Comparison of ENCODE assay signal across 26 cellular contexts in the genomic region with DNA sequence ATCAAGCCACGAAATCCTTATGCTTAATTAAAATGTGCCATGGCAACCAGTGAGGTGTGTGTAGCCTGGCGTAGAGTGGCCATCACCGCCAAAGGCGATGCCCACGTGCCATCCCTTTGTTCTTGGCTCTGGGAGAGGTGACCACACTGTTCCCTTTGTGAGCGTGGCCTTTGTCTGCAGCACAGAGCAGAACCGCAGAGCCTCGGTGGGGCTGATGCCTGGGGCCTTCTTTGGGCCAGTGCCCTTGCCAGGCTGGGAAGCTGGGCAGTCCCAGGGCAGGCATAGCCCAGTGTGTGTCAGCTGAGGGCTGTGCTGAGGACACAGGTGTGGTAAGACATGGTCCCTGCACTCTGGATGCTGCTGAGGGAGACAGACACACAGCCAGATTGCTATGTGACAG. TPM values are rescaled to one million over a fixed set of nuclear protein-coding genes. Genes with fewer than 3 reads are reported as not detected.
DNase-seq lines count a peak whose midpoint lies in the region; ATAC-seq lines count a peak whose summit lies in the region.
"Had no signal": no experiment of that assay in that cellular context is flagged by ENCODE, and none has a peak within 500 bp of the region (broad histone marks: within the 10 kb centered on the region; RNA-seq: fewer than 3 reads in every experiment).

No MANE protein-coding gene starts in this region.

- H2BK120ac ChIP-seq in neuronal stem cell (ENCODE audit: low read depth, low read length) = no peak overlapping the region

- H3K4me1 ChIP-seq in BLaER1 = peaks cover 53% of the 10 kb centered on the region
- peaks cover 14 to 50% (median 44%) of the 10 kb centered on the region in 10 experiments for H3K4me1 ChIP-seq in BLaER1 treated with 17β-estradiol and CSF1 and Interleukin-3, amounts not matched to agents 10 nM and 100 nM
- no peaks in the 10 kb centered on the region for H3K4me1 ChIP-seq in neuronal stem cell (ENCODE audit: control insufficient read depth in 2 of 2, insufficient read depth in 1 of 2, low read depth in 1 of 2, low read length in 2 of 2)
- H3K4me1 ChIP-seq: Peyer's patch had no signal

- no peak overlapping the region for H4K91ac ChIP-seq in neuronal stem cell (ENCODE audit: low read depth, low read length, poor library complexity)

- no peak overlapping the region for H3K4me3 ChIP-seq in BLaER1
- H3K4me3 ChIP-seq in BLaER1 treated with 17β-estradiol and CSF1 and Interleukin-3, amounts not matched to agents 10 nM and 100 nM = no peak overlapping the region
- H3K4me3 ChIP-seq in neuronal stem cell (ENCODE audit: low read length in 2 of 2) = no peak overlapping the region
- H3K4me3 ChIP-seq: GM12878, Peyer's patch, SK-N-MC had no signal

- no peak overlapping the region for H2BK5ac ChIP-seq in neuronal stem cell (ENCODE audit: low read length)

- H2BK12ac ChIP-seq in neuronal stem cell (ENCODE audit: low read length) = no peak overlapping the region

- no peak for ATAC-seq in left colon
- ATAC-seq: GM12878, HCT116 had no signal

- H3K9me3 ChIP-seq in BLaER1 = peaks cover 14% of the 10 kb centered on the region
- peaks cover 0 to 26% (median 13%) of the 10 kb centered on the region in 11 experiments; a peak in 15 of 22 replicates for H3K9me3 ChIP-seq in BLaER1 treated with 17β-estradiol and CSF1 and Interleukin-3, amounts not matched to agents 10 nM and 100 nM (replicated peaks in 1 of 11)
- H3K9me3 ChIP-seq in neuronal stem cell (replicated peaks in 1 of 2; ENCODE audit: control insufficient read depth in 2 of 2, insufficient read depth in 1 of 2, low read depth in 1 of 2, low read length in 2 of 2) = peaks cover 0 to under 1% of the 10 kb centered on the region in 2 donors

- H3K18ac ChIP-seq in neuronal stem cell (ENCODE audit: low read length) = no peak overlapping the region

- DNase-seq in astrocyte of the hippocampus (ENCODE audit: low read depth, low spot score) (peak; percentile 47), neuronal stem cell (ENCODE audit: low spot score) (no peak), UCSD-AML1 (lab: John Stamatoyannopoulos, UW; ENCODE audit: unreplicated experiment) (no peak), left colon (no peak)
- DNase-seq in central memory CD4-positive, alpha-beta T cell = no peak
- DNase-seq: DMS79, EL, GDM1, IMR-90, NCI-H1092, NCI-H1417 treated with DMSO at 0.1 percent for 48 hours, NCI-H1694 treated with DMSO at 0.1 percent for 48 hours, NCI-H2081, NCI-H226, NCI-H510A, NCI-H69, Peyer's patch, SHP77 treated with DMSO at 0.1 percent for 48 hours had no signal

- H3K36me3 ChIP-seq in BLaER1 (peaks cover 50% of the 10 kb centered on the region), neuronal stem cell (replicated peaks in 1 of 2; ENCODE audit: control insufficient read depth in 2 of 2, insufficient read depth in 2 of 2, low read length in 2 of 2) (no peaks in the 10 kb centered on the region)
- peaks cover 5 to 37% (median 20%) of the 10 kb centered on the region in 11 experiments; a peak in 13 of 22 replicates for H3K36me3 ChIP-seq in BLaER1 treated with 17β-estradiol and CSF1 and Interleukin-3, amounts not matched to agents 10 nM and 100 nM
- H3K36me3 ChIP-seq: Peyer's patch had no signal

- H2AK5ac ChIP-seq in neuronal stem cell (ENCODE audit: low read depth, low read length) = no peak overlapping the region

- H3K4me2 ChIP-seq in BLaER1 = peak overlapping the region; percentile 80
- H3K4me2 ChIP-seq in BLaER1 treated with 17β-estradiol and CSF1 and Interleukin-3, amounts not matched to agents 10 nM and 100 nM = peak overlapping the region in 9 of 11 experiments; percentile 40 to 83 (median 66); a peak in 17 of 22 replicates
- H3K4me2 ChIP-seq in neuronal stem cell (ENCODE audit: insufficient read depth, low read length, poor library complexity, severe bottlenecking) = no peak overlapping the region
- H3K4me2 ChIP-seq: KMS-11 had no signal

- no peaks in the 10 kb centered on the region for H3K79me1 ChIP-seq in neuronal stem cell (ENCODE audit: low read depth, low read length)

- H3K4ac ChIP-seq in neuronal stem cell (ENCODE audit: low read length) = no peak overlapping the region

- no peak overlapping the region for H4K8ac ChIP-seq in neuronal stem cell (ENCODE audit: low read depth, low read length)

- no peak overlapping the region for H2AFZ ChIP-seq in neuronal stem cell (ENCODE audit: low read length)

- no peak overlapping the region for H3K9ac ChIP-seq in BLaER1
- no peak overlapping the region for H3K9ac ChIP-seq in BLaER1 treated with 17β-estradiol and CSF1 and Interleukin-3, amounts not matched to agents 10 nM and 100 nM
- peak overlapping the region; percentile 10 for H3K9ac ChIP-seq in neuronal stem cell (ENCODE audit: low read depth, low read length, poor library complexity)
- H3K9ac ChIP-seq: KMS-11 had no signal

- H3K14ac ChIP-seq in neuronal stem cell (ENCODE audit: low read length) = no peak overlapping the region

- no peak overlapping the region for H2BK15ac ChIP-seq in neuronal stem cell (ENCODE audit: low read length)

- intact Hi-C loops in left colon (cut with DNase I, micrococcal nuclease) = no loop called here

- no peaks in the 10 kb centered on the region; the same call in 1 of the 2 replicates for H4K20me1 ChIP-seq in BLaER1
- H4K20me1 ChIP-seq in BLaER1 treated with 17β-estradiol and CSF1 and Interleukin-3, amounts not matched to agents 10 nM and 100 nM = peaks cover 0 to 16% (median 0%) of the 10 kb centered on the region in 11 experiments; a peak in 6 of 22 replicates

- H3K27me3 ChIP-seq in BLaER1 (no peaks in the 10 kb centered on the region), neuronal stem cell (ENCODE audit: control insufficient read depth in 3 of 3, insufficient read depth in 3 of 3, low read depth in 1 of 3, low read length in 3 of 3) (no peaks in the 10 kb centered on the region)
- no peaks in the 10 kb centered on the region for H3K27me3 ChIP-seq in BLaER1 treated with 17β-estradiol and CSF1 and Interleukin-3, amounts not matched to agents 10 nM and 100 nM
- H3K27me3 ChIP-seq: Peyer's patch had no signal

- no CpG with 5 or more reads among the region's 8 CpGs for WGBS in neuronal stem cell (ENCODE audit: extremely low coverage in 2 of 2, insufficient read length in 2 of 2, insufficient replicate concordance in 1 of 2), 2 donors

- H3K27ac ChIP-seq in BLaER1 (peak overlapping the region; percentile 60), neuronal stem cell (replicated peaks; ENCODE audit: low read length) (no peak overlapping the region)
- H3K27ac ChIP-seq in BLaER1 treated with 17β-estradiol and CSF1 and Interleukin-3, amounts not matched to agents 10 nM and 100 nM = no peak overlapping the region
- H3K27ac ChIP-seq: KMS-11, Peyer's patch, SK-N-MC had no signal

- H3K23ac ChIP-seq in neuronal stem cell (ENCODE audit: low read depth, low read length, poor library complexity) = peak overlapping the region; percentile 3

RNA-seq across cellular contexts. Expression of a gene that starts 48.3 kb away (rescaled TPM):
- 104 TPM for polyA plus RNA-seq in neuronal stem cell (2013, experiment 1 of 2)
- polyA plus RNA-seq in neuronal stem cell (2013, experiment 2 of 2) = 108 TPM
- 10 to 100 TPM; 58.2 to 69.6 TPM for total RNA-seq in left colon

RNA-seq across cellular contexts. Expression of a gene that starts 54.6 kb away (rescaled TPM):
- not detected for polyA plus RNA-seq in neuronal stem cell (2013, experiment 1 of 2)
- polyA plus RNA-seq in neuronal stem cell (2013, experiment 2 of 2) = not detected
- under 1 TPM; 0.18 to 0.20 TPM for total RNA-seq in left colon
- total RNA-seq: A673, H4, IMR-90 had no signal
- polyA plus RNA-seq: IMR-90 had no signal
